8 cellular contexts compared by ENCODE assay signal in genomic region chr16:2129251-2129650, GRCh38. TPM values are rescaled to one million over a fixed set of nuclear protein-coding genes. Genes with fewer than 3 reads are reported as not detected.
DNase-seq lines count a peak whose midpoint lies in the region; ATAC-seq and TF ChIP-seq lines count a peak whose summit lies in the region.
"Not testable (repeated sequence)": the region's sequence is repeated elsewhere in the genome, so short reads cannot be mapped to it uniquely, and the experiment has no call there.

No MANE protein-coding gene starts in this region.

- POLR2A ChIA-PET in WTC11 (lab: Charles Lee) = not testable (repeated sequence)

- not testable (repeated sequence) for TF ChIP-seq CTCF in KMS-11 (conservative IDR thresholded peaks at IDR 0.05; ENCODE audit: low read depth, low read length); OCI-LY3 (IDR thresholded peaks at IDR 0.05; ENCODE audit: low read depth, low read length); WTC11 (IDR thresholded peaks at IDR 0.05); chondrocyte (IDR thresholded peaks at IDR 0.05); fibroblast of villous mesenchyme (IDR thresholded peaks at IDR 0.05; ENCODE audit: insufficient read depth, low read depth, low read length); psoas muscle (IDR thresholded peaks at IDR 0.05); vagina (IDR thresholded peaks at IDR 0.05)

- in situ Hi-C loops in Caki2 (cut with HindIII; ENCODE audit: low pct_unique_long_range_greater_than_20kb, low sequenced_read_pairs) = not testable (repeated sequence)

- not testable (repeated sequence) for H3K36me3 Mint-ChIP-seq in WTC11; chondrocyte (ENCODE audit: low read depth)

- intact Hi-C loops in psoas muscle (cut with DNase I); vagina (cut with DNase I): not testable (repeated sequence)

- H3K27ac ChIP-seq in KMS-11 (peak overlapping the region; percentile 89), psoas muscle (peak overlapping the region; percentile 78), vagina (peak overlapping the region; percentile 86)
- H3K27ac ChIP-seq in OCI-LY3 (ENCODE audit: low read length) = not testable (repeated sequence)

- not testable (repeated sequence) for H3K27me3 ChIP-seq in KMS-11 (ENCODE audit: insufficient read depth, low read depth); OCI-LY3 (ENCODE audit: low read depth, low read length); psoas muscle (ENCODE audit: insufficient read depth in 3 of 3, low read length in 2 of 3); vagina

- not testable (repeated sequence) for H3K4me3 ChIP-seq in KMS-11 (IDR thresholded peaks at IDR 0.05; ENCODE audit: insufficient read depth, low read depth, low read length); OCI-LY3 (ENCODE audit: low read length); fibroblast of villous mesenchyme (ENCODE audit: low read depth, low read length); psoas muscle; vagina

- H3K36me3 ChIP-seq in KMS-11 (ENCODE audit: insufficient read depth); OCI-LY3 (replicated peaks; ENCODE audit: low read depth, low read length); psoas muscle (ENCODE audit: insufficient read depth in 1 of 2, low read depth in 1 of 2); vagina: not testable (repeated sequence)

- H3K4me1 ChIP-seq in KMS-11 (ENCODE audit: low read depth, poor library complexity, severe bottlenecking) = peaks cover 22% of the 10 kb centered on the region
- H3K4me1 ChIP-seq in OCI-LY3 (ENCODE audit: low read length) = not testable (repeated sequence)
- peaks cover 45% of the 10 kb centered on the region for H3K4me1 ChIP-seq in psoas muscle
- H3K4me1 ChIP-seq in vagina = peaks cover 70% of the 10 kb centered on the region

- H2AFZ ChIP-seq in KMS-11 (ENCODE audit: low read depth); OCI-LY3 (ENCODE audit: low read depth, low read length): not testable (repeated sequence)

- H3K4me2 ChIP-seq in KMS-11 (peak overlapping the region; percentile 85), OCI-LY3 (ENCODE audit: low read length) (peak overlapping the region; percentile 89; the same call in 1 of the 2 replicates)

- not testable (repeated sequence) for H4K20me1 ChIP-seq in KMS-11 (ENCODE audit: insufficient read depth); OCI-LY3 (ENCODE audit: insufficient read depth, low read length)

- H3K27ac Mint-ChIP-seq in WTC11 = not testable (repeated sequence)
- peak overlapping the region; percentile 92 for H3K27ac Mint-ChIP-seq in chondrocyte (ENCODE audit: unreplicated experiment)

- not testable (repeated sequence) for TF ChIP-seq POLR2A in vagina (IDR thresholded peaks at IDR 0.05)

- peaks cover 13% of the 10 kb centered on the region for H3K79me2 ChIP-seq in KMS-11 (ENCODE audit: insufficient read depth, low read depth)
- H3K79me2 ChIP-seq in OCI-LY3 (ENCODE audit: low read length) = not testable (repeated sequence)

- H3K9me3 Mint-ChIP-seq in WTC11; chondrocyte (ENCODE audit: low read depth): not testable (repeated sequence)

- CTCF ChIA-PET in WTC11 (lab: Charles Lee) = not testable (repeated sequence)

- H3K9me3 ChIP-seq in OCI-LY3 (ENCODE audit: insufficient read depth, low read length); psoas muscle; vagina: not testable (repeated sequence)

- DNase-seq in Caki2 (ENCODE audit: low read depth) (peak; percentile 61), fibroblast of villous mesenchyme (ENCODE audit: low read depth) (peak; percentile 95), psoas muscle (peak; percentile 65 to 81)
- not testable (repeated sequence) for DNase-seq in WTC11 (ENCODE audit: low spot score); chondrocyte (ENCODE audit: low spot score); vagina (ENCODE audit: extremely low spot score in 2 of 2)

- peak overlapping the region; percentile 73; the same call in 1 of the 2 replicates for H3K4me3 Mint-ChIP-seq in WTC11
- peak overlapping the region; percentile 66 for H3K4me3 Mint-ChIP-seq in chondrocyte (ENCODE audit: unreplicated experiment)

- WGBS in psoas muscle, 3 donors = 20 to 26% (median 26%) methylated on average over 9 of the region's 11 CpGs

- H3K4me1 Mint-ChIP-seq in WTC11 (peaks cover 21% of the 10 kb centered on the region), chondrocyte (ENCODE audit: low read depth) (peaks cover 47% of the 10 kb centered on the region)

- ATAC-seq in WTC11 = not testable (repeated sequence)
- peak; percentile 13 to 60 (median 45) for ATAC-seq in psoas muscle

- not testable (repeated sequence) for H3K27me3 Mint-ChIP-seq in WTC11 (ENCODE audit: low read depth); chondrocyte (ENCODE audit: low read depth)

- peak overlapping the region; percentile 57; the same call in 1 of the 2 replicates for H3K9ac ChIP-seq in KMS-11
- not testable (repeated sequence) for H3K9ac ChIP-seq in OCI-LY3 (ENCODE audit: low read length)

RNA-seq across cellular contexts. Expression of gene PKD1, which starts 6.4 kb away (rescaled TPM):
- 37.4 and 84.9 TPM in 2 replicates for total RNA-seq in Caki2 (2014; rRNA removed; shearing (Covaris generic); ENCODE audit: low replicate concordance)
- total RNA-seq in WTC11 (2021) (96.8 to 102 TPM (median 98.9 TPM) in 3 replicates), chondrocyte (131 to 230 TPM (median 216 TPM) in 3 replicates), fibroblast of villous mesenchyme (139 and 191 TPM in 2 replicates), psoas muscle (100 to 1,000 TPM in 1 of 4 donors, 10 to 100 TPM in 3; 59.1 to 123 (median 86.0) TPM), vagina (153 TPM)
- 10 to 100 TPM; 33.9 to 93.3 (median 58.4) TPM for polyA plus RNA-seq in psoas muscle

RNA-seq across cellular contexts. Expression of gene RAB26, which starts 19.2 kb away (rescaled TPM):
- 8.9 and 9.5 TPM in 2 replicates for total RNA-seq in Caki2 (2014; rRNA removed; shearing (Covaris generic); ENCODE audit: low replicate concordance)
- total RNA-seq in WTC11 (2021) (6.2 to 7.3 TPM (median 6.9 TPM) in 3 replicates), chondrocyte (0.28 to 1.1 TPM (median 0.80 TPM) in 3 replicates), fibroblast of villous mesenchyme (0.97 and 1.3 TPM in 2 replicates), psoas muscle (1 to 10 TPM in 1 of 4 donors, under 1 TPM in 3; 0.32 to 1.7 (median 0.83) TPM), vagina (1.5 TPM)
- under 1 TPM; 0.17 to 0.31 (median 0.21) TPM for polyA plus RNA-seq in psoas muscle

RNA-seq across cellular contexts. Expression of gene TRAF7, which starts 26.3 kb away (rescaled TPM):
- 94.4 and 101 TPM in 2 replicates for total RNA-seq in Caki2 (2014; rRNA removed; shearing (Covaris generic); ENCODE audit: low replicate concordance)
- total RNA-seq in WTC11 (2021) (148 to 159 TPM (median 152 TPM) in 3 replicates), chondrocyte (62.1 to 71.3 TPM (median 63.4 TPM) in 3 replicates), fibroblast of villous mesenchyme (52.2 and 62.6 TPM in 2 replicates), psoas muscle (10 to 100 TPM; 15.6 to 47.5 (median 38.9) TPM), vagina (38.8 TPM)
- 10 to 100 TPM; 20.8 to 39.1 (median 27.3) TPM for polyA plus RNA-seq in psoas muscle
